23 cellular contexts compared by ENCODE assay signal in the genomic region with DNA sequence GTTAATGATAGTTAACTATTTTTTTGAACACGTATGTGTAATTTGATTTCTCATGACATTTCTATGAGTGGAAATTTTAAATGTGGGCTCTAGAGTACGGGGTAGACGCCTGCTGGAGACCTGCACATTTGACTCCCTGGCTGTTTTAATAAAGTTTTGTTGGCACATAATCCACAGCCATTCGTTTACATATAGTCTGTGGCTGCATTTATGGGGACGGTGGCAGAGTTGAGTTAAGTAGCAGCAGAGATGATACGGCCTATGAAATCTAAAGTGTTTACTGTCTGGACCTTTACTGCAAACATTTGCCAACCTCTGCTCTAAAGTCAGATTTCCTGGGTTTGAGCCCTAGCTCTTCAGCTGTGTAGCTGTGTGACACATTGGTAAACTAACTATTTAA.
DNase-seq lines count a peak whose midpoint lies in the region; ATAC-seq and TF ChIP-seq lines count a peak whose summit lies in the region.
"Had no signal": no experiment of that assay in that cellular context is flagged by ENCODE, and none has a peak within 500 bp of the region (broad histone marks: within the 10 kb centered on the region; RNA-seq: fewer than 3 reads in every experiment).

No MANE protein-coding gene starts in this region.

- H3K4me1 ChIP-seq in right lobe of liver (peaks cover 0 to 93% (median 37%) of the 10 kb centered on the region in 4 donors), mucosa of descending colon (ENCODE audit: low read depth) (peaks cover 39% of the 10 kb centered on the region)
- H3K4me1 ChIP-seq: BLaER1, psoas muscle had no signal

- peak in 3 of 4 donors; percentile 8 to 36 (median 9) for ATAC-seq in right lobe of liver
- ATAC-seq in mucosa of descending colon: no peak
- ATAC-seq: activated CD8-positive, alpha-beta memory T cell treated with anti-CD3 and anti-CD28 coated beads, Interleukin-2, amount 10 ng/mL, durations not matched to agents 7 days and 5 days; body of pancreas; psoas muscle; stimulated activated naive CD8-positive, alpha-beta T cell treated with anti-CD3 and anti-CD28 coated beads, Interleukin-15, Interleukin-2, amounts not matched to agents 100 U/mL and 50 U/mL, for 24 hours had no signal

- H3K27ac ChIP-seq in right lobe of liver: peak overlapping the region; percentile 23 to 91 (median 75)
- H3K27ac ChIP-seq: BLaER1, neutrophil, psoas muscle, WERI-Rb-1 had no signal

- H3K36me3 ChIP-seq in right lobe of liver (peaks cover 0 to 8% (median under 1%) of the 10 kb centered on the region in 4 donors), mucosa of descending colon (ENCODE audit: low read depth) (no peaks in the 10 kb centered on the region)
- H3K36me3 ChIP-seq: BLaER1 had no signal

- peak; percentile 98 for DNase-seq in DMS53 (lab: John Stamatoyannopoulos, UW)
- DNase-seq in NCI-H187 (lab: John Stamatoyannopoulos, UW): peak; percentile 48 to 74
- peak; percentile 74 for DNase-seq in NCI-H510A treated with DMSO at 0.1 percent for 48 hours (lab: John Stamatoyannopoulos, UW)
- DNase-seq in right lobe of liver: no peak
- DNase-seq in cortex of kidney (lab: John Stamatoyannopoulos, UW): no peak
- no peak for DNase-seq in mucosa of descending colon
- no peak for DNase-seq in kidney glomerular epithelial cell (lab: John Stamatoyannopoulos, UW)
- DNase-seq: activated CD4-positive, alpha-beta T cell treated with anti-CD3 and anti-CD28 coated beads, Interleukin-2, amount 10 ng/mL, durations not matched to agents 7 days and 5 days; activated CD8-positive, alpha-beta memory T cell treated with anti-CD3 and anti-CD28 coated beads, Interleukin-2, amount 10 ng/mL, durations not matched to agents 7 days and 5 days; activated naive CD4-positive, alpha-beta T cell treated with Interleukin-2 at 50 U/mL for 16 hours; adrenal gland; body of pancreas; cerebellar nuclear complex; hypothalamus; immature natural killer cell; KG1; mesenchymal stem cell; psoas muscle; SIG-M5; stimulated activated naive CD8-positive, alpha-beta T cell treated with anti-CD3 and anti-CD28 coated beads, Interleukin-15, Interleukin-2, amounts not matched to agents 100 U/mL and 50 U/mL, for 24 hours; WERI-Rb-1 had no signal

- intact Hi-C loops in right lobe of liver (cut with DNase I): no loop called here
- intact Hi-C loops in mucosa of descending colon (cut with DNase I, micrococcal nuclease): no loop called here

- H3K4me3 ChIP-seq in right lobe of liver (no peak overlapping the region), mucosa of descending colon (no peak overlapping the region)
- H3K4me3 ChIP-seq: adrenal gland, BLaER1, body of pancreas, psoas muscle had no signal

- WGBS in right lobe of liver (ENCODE audit: insufficient coverage, low coverage, low lambda C conversion rate, missing lambda C conversion rate): 63% methylated on average over 6 of the region's 6 CpGs

- TF ChIP-seq POLR2A in right lobe of liver (IDR thresholded peaks at IDR 0.05): no peak

- TF ChIP-seq CTCF in right lobe of liver (IDR thresholded peaks at IDR 0.05): no peak
- no peak for TF ChIP-seq CTCF in mucosa of descending colon (IDR thresholded peaks at IDR 0.05)

- H3K9me3 ChIP-seq in right lobe of liver (no peaks in the 10 kb centered on the region), mucosa of descending colon (no peaks in the 10 kb centered on the region)
- H3K9me3 ChIP-seq: adrenal gland, BLaER1, body of pancreas, neutrophil, psoas muscle had no signal

- H3K27me3 ChIP-seq in right lobe of liver: no peaks in the 10 kb centered on the region
- H3K27me3 ChIP-seq: adrenal gland, BLaER1, body of pancreas, neutrophil had no signal

Comparison
In these comparisons a context has a peak if more than half of its experiments do, and no peak if none do; other contexts are left out.
1. DNase-seq: peak in DMS53 (single experiment), NCI-H187 (2 of 2) and NCI-H510A treated with DMSO at 0.1 percent for 48 hours (single experiment); none in right lobe of liver (0 of 3), cortex of kidney (single experiment), mucosa of descending colon (0 of 3) and kidney glomerular epithelial cell (single experiment).